ENCODE assay signal across 8 cellular contexts in the genomic region with DNA sequence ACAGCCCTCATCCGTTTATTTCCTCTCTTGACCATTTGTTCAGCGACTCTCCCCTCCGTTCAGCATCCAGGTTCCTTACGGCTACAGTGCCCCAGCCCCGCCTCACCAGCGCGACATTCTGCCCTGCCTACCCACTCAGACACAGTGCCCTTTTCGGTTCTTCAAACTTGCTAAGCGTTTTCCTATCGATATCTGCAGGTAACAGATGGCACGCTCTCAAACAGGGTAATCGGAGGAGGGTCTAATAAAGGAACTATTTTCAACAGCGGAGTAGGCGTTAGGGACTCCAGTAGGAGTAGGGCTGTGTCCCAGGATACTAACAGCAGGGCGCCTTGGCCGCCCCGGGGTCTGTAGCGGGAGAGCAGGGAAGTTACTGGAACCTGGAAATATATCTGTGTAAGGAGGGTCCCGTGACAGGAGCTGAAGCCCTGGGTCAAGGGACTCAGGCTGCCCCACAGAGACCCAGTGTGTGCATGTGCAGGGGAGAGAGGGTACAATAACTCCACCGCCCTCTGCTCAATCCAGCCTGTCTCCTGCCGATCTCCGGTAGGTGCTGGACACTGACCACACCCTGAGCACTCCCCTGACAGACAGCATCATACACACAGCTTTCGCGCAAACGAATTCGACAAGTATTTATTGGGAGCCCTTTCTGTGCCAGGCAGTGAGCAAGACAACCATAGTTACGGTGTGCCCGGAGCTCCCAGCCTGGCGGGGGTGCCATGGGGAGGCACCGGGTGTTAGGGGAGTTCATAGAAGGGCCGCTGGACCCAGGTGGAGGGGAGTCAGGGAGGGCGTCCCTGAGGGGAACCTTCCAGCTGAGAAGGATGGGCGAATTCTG. TPM values are rescaled to one million over a fixed set of nuclear protein-coding genes. Genes with fewer than 3 reads are reported as not detected.
A peak's percentile ranks its signal among the peaks of the same experiment; 100 is the strongest.
DNase-seq lines count a peak whose midpoint lies in the region; ATAC-seq and TF ChIP-seq lines count a peak whose summit lies in the region.

No MANE protein-coding gene starts in this region.

- peak overlapping the region; percentile 62 for H3K4me2 ChIP-seq in H9 (ENCODE audit: insufficient read depth, insufficient read length, low read length)

- no peak overlapping the region for H3K14ac ChIP-seq in H9 (ENCODE audit: insufficient read depth, low read length)

- H2BK20ac ChIP-seq in H9 (ENCODE audit: low read depth, low read length, poor library complexity, severe bottlenecking): no peak overlapping the region

- no peak overlapping the region for H3K23ac ChIP-seq in H9 (ENCODE audit: insufficient read length, low read depth, low read length)

- peak overlapping the region in 1 of 3 experiments; percentile 40; a peak in 1 of 7 replicates for H3K27ac Mint-ChIP-seq in H9

- H2AFZ ChIP-seq in H9 (ENCODE audit: low read length): no peak overlapping the region

- H3K79me1 ChIP-seq in H9 (ENCODE audit: insufficient read depth, low read depth, low read length, poor library complexity, severe bottlenecking): no peaks in the 10 kb centered on the region

- H2BK5ac ChIP-seq in H9 (ENCODE audit: insufficient read length, low read length): no peak overlapping the region

- POLR2A ChIA-PET in AG04450 (lab: Yijun Ruan, JAX): no interaction called here

- H3K36me3 Mint-ChIP-seq in H9 (ENCODE audit: insufficient read depth in 1 of 3, low read depth in 3 of 3): peaks cover 3 to 11% (median 8%) of the 10 kb centered on the region in 3 experiments; a peak in 6 of 7 replicates

- ATAC-seq in HG02763 (IDR thresholded peaks at IDR 0.05; ENCODE audit: unreplicated experiment) (no peak), GM19328 (IDR thresholded peaks at IDR 0.05; ENCODE audit: unreplicated experiment) (no peak)

- no peak overlapping the region for H2BK12ac ChIP-seq in H9 (ENCODE audit: insufficient read length, low read depth, low read length)

- H3K4me3 Mint-ChIP-seq in H9: peak overlapping the region; percentile 55 to 82

- TF ChIP-seq CTCF in AG04450 (IDR thresholded peaks at IDR 0.05; ENCODE audit: low read depth, low read length) (no peak), H9 (conservative IDR thresholded peaks at IDR 0.05) (no peak), astrocyte of the cerebellum (IDR thresholded peaks at IDR 0.05; ENCODE audit: low read depth, low read length, missing control alignments) (no peak)

- H3K4me3 ChIP-seq in AG04450 (ENCODE audit: low read depth, low read length): peak overlapping the region; percentile 44
- peak overlapping the region; percentile 26 for H3K4me3 ChIP-seq in astrocyte of the cerebellum (ENCODE audit: low read depth, low read length)
- H3K4me3 ChIP-seq in mononuclear cell (ENCODE audit: low read length): peak overlapping the region; percentile 23

- peaks cover 3% of the 10 kb centered on the region; the same call in 1 of the 2 replicates for H3K4me1 ChIP-seq in H9 (ENCODE audit: insufficient read depth, low read length)
- H3K4me1 ChIP-seq in mononuclear cell (ENCODE audit: insufficient read depth, low read length): peaks cover 17% of the 10 kb centered on the region

- H3K9me3 ChIP-seq in AG04450 (ENCODE audit: control insufficient read depth, insufficient read depth, low read length) (peaks cover 14% of the 10 kb centered on the region), H9 (ENCODE audit: control insufficient read depth, low read depth, low read length) (peaks cover 10% of the 10 kb centered on the region), mononuclear cell (ENCODE audit: low read depth, low read length) (no peaks in the 10 kb centered on the region)

- H3K18ac ChIP-seq in H9 (ENCODE audit: insufficient read length, low read depth, low read length): no peak overlapping the region

- WGBS in H9 (ENCODE audit: extremely low coverage, insufficient read length, low lambda C conversion rate): no CpG with 5 or more reads among the region's 33 CpGs

- H3K56ac ChIP-seq in H9 (ENCODE audit: insufficient read length, low read depth, low read length): no peak overlapping the region

- CTCF ChIA-PET in AG04450 (lab: Charles Lee): interaction anchor here (1.0 to 1.2 kb wide), 2 partner anchors 15 to 23 kb away, joined by 3 to 6 read pairs; no protein-coding TSS in a partner anchor

- no peak overlapping the region for H4K91ac ChIP-seq in H9 (ENCODE audit: insufficient read length, low read depth, low read length)

- no peak overlapping the region for H3K27ac ChIP-seq in AG04450 (ENCODE audit: low read depth, low read length)
- H3K27ac ChIP-seq in H9 (ENCODE audit: insufficient read length, low read depth, low read length): no peak overlapping the region

- H3K23me2 ChIP-seq in H9 (ENCODE audit: insufficient read length, low read depth, low read length, poor library complexity, severe bottlenecking): peaks cover 6% of the 10 kb centered on the region

- no peak overlapping the region for H2BK120ac ChIP-seq in H9 (ENCODE audit: low read depth, low read length, poor library complexity, severe bottlenecking)

- peaks cover 16 to 24% of the 10 kb centered on the region in 2 experiments for H3K9me3 Mint-ChIP-seq in H9

- no peak overlapping the region for H4K8ac ChIP-seq in H9 (replicated peaks; ENCODE audit: insufficient read length, low read depth, low read length)

- H4K20me1 ChIP-seq in H9 (ENCODE audit: control insufficient read depth, insufficient read depth, insufficient read length): no peaks in the 10 kb centered on the region

- DNase-seq in AG04450 (ENCODE audit: low read depth, low spot score) (no peak), H9 (no peak), astrocyte of the cerebellum (ENCODE audit: low read depth) (no peak), Ammon's horn (ENCODE audit: low spot score) (no peak), RPMI8226 (no peak)

- H3K9ac ChIP-seq in H9 (ENCODE audit: extremely low read depth, insufficient read length, low read length): no peak overlapping the region

- H3K79me2 ChIP-seq in H9 (ENCODE audit: insufficient read depth, low read length): no peaks in the 10 kb centered on the region

- H4K5ac ChIP-seq in H9 (ENCODE audit: insufficient read length, low read depth, low read length): no peak overlapping the region

- no peak overlapping the region for H3K4ac ChIP-seq in H9 (ENCODE audit: low read depth, low read length)

- H3T11ph ChIP-seq in H9 (ENCODE audit: low read length): no peak overlapping the region

- in situ Hi-C loops in astrocyte of the cerebellum (cut with HindIII; ENCODE audit: low sequenced_read_pairs): no loop called here

- no peak overlapping the region for H2AK5ac ChIP-seq in H9 (ENCODE audit: insufficient read length, low read length)

- no peak overlapping the region for H2BK15ac ChIP-seq in H9 (ENCODE audit: low read depth, low read length)

- peaks cover 56% of the 10 kb centered on the region for H3K27me3 ChIP-seq in AG04450 (ENCODE audit: control insufficient read depth, insufficient read depth, low read length)
- peaks cover 41% of the 10 kb centered on the region for H3K27me3 ChIP-seq in H9 (ENCODE audit: insufficient read depth, low read length)
- H3K27me3 ChIP-seq in mononuclear cell (ENCODE audit: insufficient read depth, low read length): peaks cover 47% of the 10 kb centered on the region

- H3K27me3 Mint-ChIP-seq in H9 (ENCODE audit: low read depth): peaks cover 62% of the 10 kb centered on the region

- H3K4me1 Mint-ChIP-seq in H9: peaks cover 29% of the 10 kb centered on the region in 2 experiments

RNA-seq across cellular contexts. Expression of gene KLHL35, which starts 2.1 kb away (rescaled TPM):
- polyA plus RNA-seq in AG04450 (2011; rRNA removed): 0.81 and 1.0 TPM in 2 replicates
- polyA minus RNA-seq in AG04450 (2011; rRNA and poly(A)+ RNA removed): 1.0 and 1.1 TPM in 2 replicates
- total RNA-seq in H9 (2021): 0.72 and 0.83 TPM in 2 replicates
- 0.52 TPM for total RNA-seq in mononuclear cell

RNA-seq across cellular contexts. Expression of gene RPS3, which starts 31.6 kb away (rescaled TPM):
- polyA plus RNA-seq in AG04450 (2011; rRNA removed): 2,915 and 3,250 TPM in 2 replicates
- 1,083 and 1,197 TPM in 2 replicates for polyA minus RNA-seq in AG04450 (2011; rRNA and poly(A)+ RNA removed)
- 3,765 and 3,814 TPM in 2 replicates for total RNA-seq in H9 (2021)
- total RNA-seq in mononuclear cell: 3,272 TPM
